ENCODE assay signal across 10 cellular contexts in the genomic region with DNA sequence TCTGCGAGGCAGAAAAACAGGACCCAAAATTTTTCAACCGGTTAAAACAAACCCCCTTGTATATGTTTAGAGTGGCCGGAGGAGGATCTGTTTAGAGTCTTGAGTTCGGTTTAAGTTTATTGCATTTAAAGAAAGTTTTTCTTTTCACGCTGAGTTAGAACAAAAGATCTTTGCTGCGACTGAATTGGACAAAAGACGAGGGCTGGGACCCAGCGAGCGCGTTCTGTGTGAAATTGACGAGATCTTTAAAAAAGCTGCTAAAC. TPM values are rescaled to one million over a fixed set of nuclear protein-coding genes. Genes with fewer than 3 reads are reported as not detected.
DNase-seq lines count a peak whose midpoint lies in the region; ATAC-seq and TF ChIP-seq lines count a peak whose summit lies in the region.
"Had no signal": no experiment of that assay in that cellular context is flagged by ENCODE, and none has a peak within 500 bp of the region (broad histone marks: within the 10 kb centered on the region; RNA-seq: fewer than 3 reads in every experiment).

No MANE protein-coding gene starts in this region.

- H3K4me3 ChIP-seq in H7 (ENCODE audit: insufficient read depth, low read depth, low read length) (peak overlapping the region; percentile 48), adrenal gland (peak overlapping the region in 2 of 4 donors; percentile 55 to 82), iPS-11a (ENCODE audit: low read depth, low read length) (peak overlapping the region; percentile 35), skeletal muscle tissue (ENCODE audit: low read length in 3 of 3) (peak overlapping the region; percentile 74 to 98 (median 84))

- peak overlapping the region; percentile 85 to 95 (median 93) for H3K9ac ChIP-seq in skeletal muscle tissue (ENCODE audit: low read depth in 1 of 3, low read length in 3 of 3)

- no peak for TF ChIP-seq CTCF in adrenal gland (IDR thresholded peaks at IDR 0.05)

- H3K27me3 ChIP-seq in H7 (ENCODE audit: control insufficient read depth, insufficient read depth, low read length) (peaks cover 93% of the 10 kb centered on the region), adrenal gland (no peaks in the 10 kb centered on the region), skeletal muscle tissue (ENCODE audit: control insufficient read depth in 3 of 3, insufficient read depth in 3 of 3, low read length in 3 of 3) (no peaks in the 10 kb centered on the region)

- intact Hi-C loops in adrenal gland (cut with DNase I): loop anchor here in 1 of 2 donors (10.0 kb wide), 1 partner anchor 865 kb away; no protein-coding TSS in a partner anchor

- H3K27ac ChIP-seq in adrenal gland: peak overlapping the region; percentile 49 to 95 (median 93)
- H3K27ac ChIP-seq in skeletal muscle tissue (ENCODE audit: low read depth, low read length): peak overlapping the region; percentile 82

- TF ChIP-seq POLR2A in adrenal gland (IDR thresholded peaks at IDR 0.05): no peak

- H3K4me1 ChIP-seq in adrenal gland (replicated peaks in 1 of 2) (peaks cover under 1 to 25% of the 10 kb centered on the region in 2 donors), skeletal muscle tissue (ENCODE audit: control insufficient read depth in 3 of 3, insufficient read depth in 3 of 3, low read length in 3 of 3) (peaks cover 12 to 14% (median 13%) of the 10 kb centered on the region in 3 donors)

- no peaks in the 10 kb centered on the region for H3K36me3 ChIP-seq in H7 (replicated peaks; ENCODE audit: control insufficient read depth, insufficient read depth, low read length)
- peaks cover 0 to 28% of the 10 kb centered on the region in 2 donors for H3K36me3 ChIP-seq in adrenal gland (replicated peaks in 1 of 2)
- H3K36me3 ChIP-seq in skeletal muscle tissue (ENCODE audit: control insufficient read depth in 3 of 3, insufficient read depth in 3 of 3, low read length in 3 of 3): peaks cover 2 to 6% (median 2%) of the 10 kb centered on the region in 3 donors

- H3K9me3 ChIP-seq in adrenal gland (replicated peaks in 1 of 3) (no peaks in the 10 kb centered on the region), skeletal muscle tissue (ENCODE audit: control insufficient read depth in 3 of 3, low read length in 3 of 3) (no peaks in the 10 kb centered on the region)

- ATAC-seq in GM18498 (IDR thresholded peaks at IDR 0.05; ENCODE audit: unreplicated experiment) (no peak), GM21737 (IDR thresholded peaks at IDR 0.05; ENCODE audit: unreplicated experiment) (no peak), GM21447 (IDR thresholded peaks at IDR 0.05; ENCODE audit: unreplicated experiment) (no peak)

- DNase-seq in H7 (no peak), adrenal gland (no peak), NCI-H1436 treated with DMSO at 0.1 percent for 48 hours (lab: John Stamatoyannopoulos, UW) (no peak)
- DNase-seq: NCI-H1417 treated with DMSO at 0.1 percent for 48 hours; stimulated activated CD4-positive, alpha-beta T cell treated with anti-CD3 and anti-CD28 coated beads, Interleukin-12 subunit alpha, Interleukin-12 subunit beta, amount 100 ng/mL, for 4 hours had no signal

- 2 to 4% (median 3%) methylated on average over 11 of the region's 11 CpGs for WGBS in adrenal gland, 4 donors

RNA-seq across cellular contexts. Expression of a gene that starts 9.8 kb away (rescaled TPM):
- total RNA-seq in H7 (2014; rRNA removed; shearing (Covaris generic)): 0.17 TPM in 1 of 2 replicates, not detected in the other
- total RNA-seq in adrenal gland: 100 to 1,000 TPM in 2 of 8 donors, 10 to 100 TPM in 6; 22.3 to 113 (median 54.8) TPM
- polyA plus RNA-seq in adrenal gland: 10 to 100 TPM; 27.3 to 67.9 (median 37.3) TPM
- total RNA-seq in skeletal muscle tissue: 12.0 TPM

Comparison
In these comparisons a context has a peak if more than half of its experiments do, and no peak if none do; other contexts are left out.
1. RNA of a gene that starts 9.8 kb away (total RNA-seq): 22.3 to 113 TPM in adrenal gland and 12.0 TPM in skeletal muscle tissue (single experiment); 0.17 TPM in H7; every median in the first group is over 10 times any median in the second.